Comparison of ENCODE assay signal across 27 cellular contexts in genomic region chr1:17965515-17966100, GRCh38.
"Had no signal": no experiment of that assay in that cellular context is flagged by ENCODE, and none has a peak within 500 bp of the region (broad histone marks: within the 10 kb centered on the region; RNA-seq: fewer than 3 reads in every experiment).

No MANE protein-coding gene starts in this region.

- H3K4me3 ChIP-seq: adrenal gland, ascending aorta, coronary artery, esophagus squamous epithelium, heart right ventricle had no signal

- H3K27ac ChIP-seq: adrenal gland, ascending aorta, brain microvascular endothelial cell, coronary artery, epithelial cell of prostate, esophagus squamous epithelium, heart right ventricle had no signal

- ATAC-seq: activated CD4-positive, alpha-beta T cell treated with anti-CD3 and anti-CD28 coated beads for 36 hours; activated CD8-positive, alpha-beta memory T cell treated with anti-CD3 and anti-CD28 coated beads, Interleukin-2, amount 10 ng/mL, durations not matched to agents 7 days and 5 days; activated CD8-positive, alpha-beta T cell treated with anti-CD3 and anti-CD28 coated beads, Interleukin-2, amount 10 ng/mL, durations not matched to agents 7 days and 5 days; activated naive CD8-positive, alpha-beta T cell treated with anti-CD3 and anti-CD28 coated beads, Interleukin-2, amount 50 U/mL, for 24 hours; heart right ventricle; T-helper 17 cell had no signal

- DNase-seq: activated CD4-positive, alpha-beta memory T cell treated with anti-CD3 and anti-CD28 coated beads for 36 hours; activated CD4-positive, alpha-beta T cell treated with anti-CD3 and anti-CD28 coated beads for 36 hours; activated CD4-positive, alpha-beta T cell treated with anti-CD3 and anti-CD28 coated beads, Interleukin-2, amount 10 ng/mL, durations not matched to agents 24 days and 14 days; activated CD4-positive, CD25-positive, alpha-beta regulatory T cell; activated CD4-positive, CD25-positive, alpha-beta regulatory T cell treated with anti-CD3 and anti-CD28 coated beads, Interleukin-2, amount 50 U/mL, for 72 hours; activated CD8-positive, alpha-beta memory T cell treated with anti-CD3 and anti-CD28 coated beads, Interleukin-2, amount 10 ng/mL, durations not matched to agents 7 days and 5 days; activated CD8-positive, alpha-beta memory T cell treated with anti-CD3 and anti-CD28 coated beads, Interleukin-2, amount 50 U/mL, for 4 hours; activated CD8-positive, alpha-beta T cell treated with anti-CD3 and anti-CD28 coated beads, Interleukin-2, amount 10 ng/mL, durations not matched to agents 7 days and 5 days; activated effector memory CD4-positive, alpha-beta T cell treated with anti-CD3 and anti-CD28 coated beads, Interleukin-2, amount 50 U/mL, for 16 hours; activated naive CD4-positive, alpha-beta T cell treated with anti-CD3 and anti-CD28 coated beads for 36 hours; activated naive CD8-positive, alpha-beta T cell treated with anti-CD3 and anti-CD28 coated beads for 36 hours; activated naive CD8-positive, alpha-beta T cell treated with anti-CD3 and anti-CD28 coated beads, Interleukin-2, amount 50 U/mL, for 24 hours; activated T-cell treated with anti-CD3 and anti-CD28 coated beads, Interleukin-2, amount 50 U/mL, for 1 hour; activated T-cell treated with anti-CD3 and anti-CD28 coated beads, Interleukin-2, amount 50 U/mL, for 48 hours; adrenal gland; brain microvascular endothelial cell; effector CD8-positive, alpha-beta T cell; esophagus squamous epithelium; foreskin fibroblast; glutamatergic neuron; heart right ventricle; T-helper 1 cell; T-helper 17 cell; T1000 had no signal
